Comparison of ENCODE assay signal across 8 cellular contexts in genomic region chr2:69645026-69645425, GRCh38. TPM values are rescaled to one million over a fixed set of nuclear protein-coding genes. Genes with fewer than 3 reads are reported as not detected.
DNase-seq lines count a peak whose midpoint lies in the region; ATAC-seq and TF ChIP-seq lines count a peak whose summit lies in the region.

No MANE protein-coding gene starts in this region.

- H3K27me3 ChIP-seq in Peyer's patch (no peaks in the 10 kb centered on the region), ectodermal cell (ENCODE audit: control insufficient read depth, insufficient read depth, low read length, poor library complexity, severe bottlenecking) (no peaks in the 10 kb centered on the region), neuronal stem cell (ENCODE audit: control insufficient read depth in 3 of 3, insufficient read depth in 3 of 3, low read depth in 1 of 3, low read length in 3 of 3) (no peaks in the 10 kb centered on the region)

- no peak overlapping the region for H4K91ac ChIP-seq in neuronal stem cell (ENCODE audit: low read depth, low read length, poor library complexity)

- H2BK5ac ChIP-seq in neuronal stem cell (ENCODE audit: low read length): no peak overlapping the region

- WGBS in ectodermal cell, 2 experiments: 28 to 31% methylated on average over 6 to 7 of the region's 7 CpGs
- WGBS in neuronal stem cell (ENCODE audit: extremely low coverage in 2 of 2, insufficient read length in 2 of 2, insufficient replicate concordance in 1 of 2), 2 donors: no CpG with 5 or more reads among the region's 7 CpGs

- no peak overlapping the region for H2AK5ac ChIP-seq in neuronal stem cell (ENCODE audit: low read depth, low read length)

- no peak for ATAC-seq in HG03378 (IDR thresholded peaks at IDR 0.05; ENCODE audit: unreplicated experiment)

- H3K27ac ChIP-seq in Peyer's patch (peak overlapping the region; percentile 90 to 96 (median 94)), ectodermal cell (ENCODE audit: insufficient read depth, low read depth, low read length, poor library complexity, severe bottlenecking) (no peak overlapping the region), neuronal stem cell (replicated peaks; ENCODE audit: low read length) (no peak overlapping the region)

- H3K9ac ChIP-seq in neuronal stem cell (ENCODE audit: low read depth, low read length, poor library complexity): no peak overlapping the region

- no peak overlapping the region for H4K8ac ChIP-seq in neuronal stem cell (ENCODE audit: low read depth, low read length)

- no peak overlapping the region for H3K14ac ChIP-seq in neuronal stem cell (ENCODE audit: low read length)

- no peak for TF ChIP-seq CTCF in Peyer's patch (IDR thresholded peaks at IDR 0.05)

- H3K36me3 ChIP-seq in Peyer's patch (no peaks in the 10 kb centered on the region), ectodermal cell (ENCODE audit: control insufficient read depth, insufficient read depth, low read length) (no peaks in the 10 kb centered on the region), neuronal stem cell (replicated peaks in 1 of 2; ENCODE audit: control insufficient read depth in 2 of 2, insufficient read depth in 2 of 2, low read length in 2 of 2) (peaks cover 0 to 4% of the 10 kb centered on the region in 2 donors)

- H2AFZ ChIP-seq in neuronal stem cell (ENCODE audit: low read length): peak overlapping the region; percentile 100

- H3K4me1 ChIP-seq in Peyer's patch (peaks cover 0 to 41% (median 7%) of the 10 kb centered on the region in 4 donors), ectodermal cell (ENCODE audit: control insufficient read depth, insufficient read depth, low read length) (peaks cover 24% of the 10 kb centered on the region), neuronal stem cell (ENCODE audit: control insufficient read depth in 2 of 2, insufficient read depth in 1 of 2, low read depth in 1 of 2, low read length in 2 of 2) (peaks cover 11 to 16% of the 10 kb centered on the region in 2 donors)

- H2BK120ac ChIP-seq in neuronal stem cell (ENCODE audit: low read depth, low read length): no peak overlapping the region

- no peak overlapping the region for H3K4ac ChIP-seq in neuronal stem cell (ENCODE audit: low read length)

- no peak overlapping the region for H3K18ac ChIP-seq in neuronal stem cell (ENCODE audit: low read length)

- H3K23ac ChIP-seq in neuronal stem cell (ENCODE audit: low read depth, low read length, poor library complexity): no peak overlapping the region

- H3K4me3 ChIP-seq in Peyer's patch (peak overlapping the region; percentile 93 to 99 (median 98)), ectodermal cell (ENCODE audit: insufficient read depth, low read depth, low read length) (peak overlapping the region; percentile 3), neuronal stem cell (ENCODE audit: low read length in 2 of 2) (peak overlapping the region in 1 of 2 donors; percentile 98)

- H3K4me2 ChIP-seq in neuronal stem cell (ENCODE audit: insufficient read depth, low read length, poor library complexity, severe bottlenecking): no peak overlapping the region

- TF ChIP-seq POLR2A in Peyer's patch (IDR thresholded peaks at IDR 0.05): no peak

- H3K9me3 ChIP-seq in Peyer's patch (no peaks in the 10 kb centered on the region), ectodermal cell (ENCODE audit: control insufficient read depth, low read length) (no peaks in the 10 kb centered on the region), neuronal stem cell (replicated peaks in 1 of 2; ENCODE audit: control insufficient read depth in 2 of 2, insufficient read depth in 1 of 2, low read depth in 1 of 2, low read length in 2 of 2) (peaks cover 0 to 3% of the 10 kb centered on the region in 2 donors)

- DNase-seq in NCI-H2171 treated with DMSO at 0.1 percent for 48 hours (lab: John Stamatoyannopoulos, UW): peak; percentile 28
- DNase-seq in NCI-H2171 (lab: John Stamatoyannopoulos, UW): no peak
- DNase-seq in Peyer's patch: no peak
- no peak for DNase-seq in neuronal stem cell (ENCODE audit: low spot score)
- no peak for DNase-seq in kidney glomerular epithelial cell (lab: John Stamatoyannopoulos, UW)
- no peak for DNase-seq in ecto neural progenitor cell (ENCODE audit: low spot score)

- H2BK15ac ChIP-seq in neuronal stem cell (ENCODE audit: low read length): no peak overlapping the region

- peaks cover 4% of the 10 kb centered on the region for H3K79me1 ChIP-seq in neuronal stem cell (ENCODE audit: low read depth, low read length)

- no peak overlapping the region for H2BK12ac ChIP-seq in neuronal stem cell (ENCODE audit: low read length)

RNA-seq across cellular contexts. Expression of gene AAK1, which starts 1.5 kb away (rescaled TPM):
- total RNA-seq in Peyer's patch: 10 to 100 TPM; 44.3 to 85.0 (median 60.3) TPM
- 23.8 TPM for polyA plus RNA-seq in ectodermal cell (2013, experiment 1 of 4)
- polyA plus RNA-seq in ectodermal cell (2013, experiment 2 of 4): 22.2 TPM
- polyA plus RNA-seq in ectodermal cell (2013, experiment 3 of 4): 17.9 TPM
- polyA plus RNA-seq in ectodermal cell (2013, experiment 4 of 4): 18.1 TPM
- 16.3 TPM for polyA plus RNA-seq in neuronal stem cell (2013, experiment 1 of 2)
- polyA plus RNA-seq in neuronal stem cell (2013, experiment 2 of 2): 17.1 TPM

Comparison
In these comparisons a context has a peak if more than half of its experiments do, and no peak if none do; other contexts are left out.
1. H3K27ac ChIP-seq: peak in Peyer's patch (4 of 4); none in ectodermal cell (single experiment) and neuronal stem cell (single experiment).